23 cellular contexts compared by ENCODE assay signal in genomic region chr9:79120533-79121315, GRCh38.
DNase-seq lines count a peak whose midpoint lies in the region; ATAC-seq and TF ChIP-seq lines count a peak whose summit lies in the region.
"Had no signal": no experiment of that assay in that cellular context is flagged by ENCODE, and none has a peak within 500 bp of the region (broad histone marks: within the 10 kb centered on the region; RNA-seq: fewer than 3 reads in every experiment).

No MANE protein-coding gene starts in this region.

- H2AFZ ChIP-seq in mesenchymal stem cell (ENCODE audit: low read depth, low read length), result no peak overlapping the region

- no peaks in the 10 kb centered on the region for H3K79me1 ChIP-seq in mesenchymal stem cell (replicated peaks; ENCODE audit: low read length, poor library complexity, severe bottlenecking)

- H4K8ac ChIP-seq in mesenchymal stem cell (ENCODE audit: low read length), result peak overlapping the region; percentile 17

- no peaks in the 10 kb centered on the region for H3K36me3 ChIP-seq in HEK293 (ENCODE audit: control insufficient read depth in 2 of 2, insufficient read depth in 1 of 2, low read length in 2 of 2)
- H3K36me3 ChIP-seq in mesenchymal stem cell (ENCODE audit: control insufficient read depth in 1 of 2, insufficient read depth in 2 of 2, low read depth in 1 of 2, low read length in 2 of 2), result no peaks in the 10 kb centered on the region
- H3K36me3 ChIP-seq: Peyer's patch had no signal

- no peak overlapping the region for H2AK5ac ChIP-seq in mesenchymal stem cell (ENCODE audit: low read length, severe bottlenecking)

- POLR2A ChIA-PET in HEK293 (lab: Yijun Ruan, JAX), result no interaction called here

- H4K91ac ChIP-seq in mesenchymal stem cell (ENCODE audit: low read length), result no peak overlapping the region

- DNase-seq in NCI-H2081 treated with DMSO at 0.1 percent for 48 hours (lab: John Stamatoyannopoulos, UW), result peak; percentile 82
- peak; percentile 37 for DNase-seq in RPMI7951 (ENCODE audit: low read depth)
- DNase-seq in mesenchymal stem cell, result no peak
- no peak for DNase-seq in kidney tubule cell (ENCODE audit: low spot score)
- DNase-seq in iPS-NIHi7 (ENCODE audit: extremely low spot score), result no peak
- DNase-seq: activated CD4-positive, CD25-positive, alpha-beta regulatory T cell; activated CD8-positive, alpha-beta T cell treated with anti-CD3 and anti-CD28 coated beads for 36 hours; activated T-cell treated with anti-CD3 and anti-CD28 coated beads, Interleukin-2, amount 50 U/mL, for 24 hours; CD4-positive, alpha-beta memory T cell; cortex of kidney; GOT3; kidney glomerular epithelial cell; naive thymus-derived CD8-positive, alpha-beta T cell; NCI-H1694; NCI-H526 treated with DMSO at 0.1 percent for 48 hours; Peyer's patch; stimulated activated naive CD8-positive, alpha-beta T cell treated with anti-CD3 and anti-CD28 coated beads, Interleukin-15, amount 100 ng/mL, for 72 hours had no signal

- no peak overlapping the region for H3K9ac ChIP-seq in mesenchymal stem cell (ENCODE audit: low read length)
- H3K9ac ChIP-seq: KMS-11 had no signal

- CTCF ChIA-PET in HEK293 (lab: Yijun Ruan, JAX), result interaction anchor here (1.0 to 1.4 kb wide), 2 partner anchors 9 to 10 kb away, joined by 3 to 4 read pairs; no protein-coding TSS in a partner anchor

- 92% methylated on average over 2 of the region's 4 CpGs for WGBS in mesenchymal stem cell

- no peak overlapping the region for H2BK15ac ChIP-seq in mesenchymal stem cell (ENCODE audit: low read depth, poor library complexity, severe bottlenecking)

- no peak overlapping the region for H2BK12ac ChIP-seq in mesenchymal stem cell (ENCODE audit: low read length in 2 of 2)

- H3K14ac ChIP-seq in mesenchymal stem cell (ENCODE audit: low read length in 2 of 2), result no peak overlapping the region

- no peaks in the 10 kb centered on the region for H3K9me3 ChIP-seq in HEK293 (ENCODE audit: control insufficient read depth, insufficient read depth, low read depth, low read length)
- no peaks in the 10 kb centered on the region for H3K9me3 ChIP-seq in mesenchymal stem cell (ENCODE audit: control insufficient read depth, low read length)
- H3K9me3 ChIP-seq: Peyer's patch had no signal

- no peak overlapping the region for H3K18ac ChIP-seq in mesenchymal stem cell (ENCODE audit: low read depth in 1 of 2, low read length in 2 of 2)

- ATAC-seq in GM21528 (IDR thresholded peaks at IDR 0.05; ENCODE audit: low FRiP score, unreplicated experiment) (no peak), HG02884 (IDR thresholded peaks at IDR 0.05; ENCODE audit: unreplicated experiment) (no peak)
- ATAC-seq: activated CD8-positive, alpha-beta T cell treated with anti-CD3 and anti-CD28 coated beads for 36 hours; naive thymus-derived CD8-positive, alpha-beta T cell; stimulated activated naive CD8-positive, alpha-beta T cell treated with anti-CD3 and anti-CD28 coated beads, Interleukin-15, amount 100 ng/mL, for 72 hours had no signal

- H3K4me1 ChIP-seq in HEK293 (ENCODE audit: control insufficient read depth, insufficient read depth, low read length) (no peaks in the 10 kb centered on the region), mesenchymal stem cell (ENCODE audit: control insufficient read depth, insufficient read depth, low read depth, low read length) (no peaks in the 10 kb centered on the region)
- H3K4me1 ChIP-seq: Peyer's patch had no signal

- H2BK120ac ChIP-seq in mesenchymal stem cell (ENCODE audit: low read depth, low read length), result no peak overlapping the region

- H3K4ac ChIP-seq in mesenchymal stem cell (ENCODE audit: low read depth in 1 of 2, low read length in 2 of 2), result no peak overlapping the region

- H3K4me3 ChIP-seq in HEK293 (ENCODE audit: low read depth, low read length) (no peak overlapping the region), mesenchymal stem cell (ENCODE audit: insufficient read depth in 1 of 2, low read depth in 1 of 2, low read length in 2 of 2) (no peak overlapping the region)
- H3K4me3 ChIP-seq: Peyer's patch, SK-N-MC, skin epidermis had no signal

- H3K4me2 ChIP-seq in mesenchymal stem cell (ENCODE audit: low read length, poor library complexity, severe bottlenecking), result no peak overlapping the region
- H3K4me2 ChIP-seq: KMS-11 had no signal

- H3K23ac ChIP-seq in mesenchymal stem cell (ENCODE audit: low read length in 2 of 2), result no peak overlapping the region

- no peak overlapping the region for H2BK5ac ChIP-seq in mesenchymal stem cell (ENCODE audit: low read depth, low read length, poor library complexity, severe bottlenecking)

- H3K27me3 ChIP-seq in mesenchymal stem cell (ENCODE audit: control insufficient read depth in 1 of 2, insufficient read depth in 1 of 2, low read length in 2 of 2), result no peaks in the 10 kb centered on the region
- H3K27me3 ChIP-seq: Peyer's patch had no signal

- TF ChIP-seq CTCF in HEK293 (tag by site-specific recombination; IDR thresholded peaks at IDR 0.05), result no peak

- H3K27ac ChIP-seq in HEK293 (ENCODE audit: extremely low read depth, low read depth, low read length) (no peak overlapping the region), mesenchymal stem cell (ENCODE audit: low read length, poor library complexity, severe bottlenecking) (no peak overlapping the region)
- H3K27ac ChIP-seq: KMS-11, Peyer's patch, SK-N-MC, skin epidermis had no signal

TF ChIP-seq in HEK293, 187 proteins besides CTCF, POLR2A, EP300 and RAD21:
- TF ChIP-seq PRDM10 (tag by site-specific recombination; IDR thresholded peaks at IDR 0.05) (peak; percentile 67), ZNF132 (tag by site-specific recombination; IDR thresholded peaks at IDR 0.05; ENCODE audit: borderline replicate concordance) (no peak)
TF ChIP-seq in HEK293: peak in this region for 1.

Comparison
In these comparisons a context has a peak if more than half of its experiments do, and no peak if none do; other contexts are left out.
1. DNase-seq: peak in NCI-H2081 treated with DMSO at 0.1 percent for 48 hours (single experiment) and RPMI7951 (single experiment); none in mesenchymal stem cell (single experiment), kidney tubule cell (single experiment) and iPS-NIHi7 (single experiment).